In genomic region chr5:60699549-60700346, GRCh38 we compare ENCODE assay signal across 8 cellular contexts. TPM values are rescaled to one million over a fixed set of nuclear protein-coding genes. Genes with fewer than 3 reads are reported as not detected.
DNase-seq lines count a peak whose midpoint lies in the region; ATAC-seq, FAIRE-seq and TF ChIP-seq lines count a peak whose summit lies in the region.

Gene DEPDC1B, minus strand, starts transcription at chr5:60700166. Its CDS starts 73 bp downstream, at chr5:60700093.

- H3K4me3 ChIP-seq in H1 (ENCODE audit: extremely low read depth in 1 of 4, insufficient read depth in 2 of 4, low read depth in 3 of 4, low read length in 4 of 4), result peak within 1 kb of the TSS; percentile 78 to 87 (median 86)

- peak within 1 kb of the TSS; percentile 82 to 88 for H3K4me2 ChIP-seq in H1 (ENCODE audit: insufficient read depth in 1 of 2, low read depth in 2 of 2, low read length in 2 of 2)

- no peaks in the 10 kb centered on the region for H3K79me1 ChIP-seq in H1 (ENCODE audit: low read depth, low read length)

- intact Hi-C loops in Calu3 (cut with micrococcal nuclease; ENCODE audit: unreplicated experiment), result no loop called here

- TF ChIP-seq EP300 in H1 (IDR thresholded peaks at IDR 0.05; ENCODE audit: borderline replicate concordance in 1 of 2, low read depth in 2 of 2, low read length in 2 of 2), result 0 out of 3 replicates have a peak, but pooled peaks of 1 of the 2 experiments have one; percentile 43

- peaks cover 0 to 3% (median 0%) of the 10 kb centered on the region in 4 experiments; a peak in 1 of 8 replicates for H3K36me3 ChIP-seq in H1 (ENCODE audit: control insufficient read depth in 2 of 4, insufficient read depth in 4 of 4, low read length in 3 of 4)

- TF ChIP-seq CTCF in Calu3 (IDR thresholded peaks at IDR 0.05; ENCODE audit: unreplicated experiment), result no peak
- peak; percentile 4 to 47 (median 19); a peak in 3 of 4 replicates for TF ChIP-seq CTCF in H1 (IDR thresholded peaks at IDR 0.05; ENCODE audit: control extremely low read depth in 1 of 3, insufficient read depth in 1 of 3, low read depth in 1 of 3, low read length in 3 of 3)

- peak within 1 kb of the TSS; percentile 71 for H2AK5ac ChIP-seq in H1 (ENCODE audit: low read depth, low read length)

- peaks cover 43% of the 10 kb centered on the region for H3K36me3 Mint-ChIP-seq in Calu3 (ENCODE audit: insufficient read depth, unreplicated experiment)

- no peak within 1 kb of the TSS for H3K23ac ChIP-seq in H1 (ENCODE audit: insufficient read length)

- peak; percentile 94 for DNase-seq in Calu3
- peak; percentile 91 for DNase-seq in HT1080 (ENCODE audit: low read depth)
- DNase-seq in NOMO-1 treated with DMSO at 0.1 percent for 48 hours (lab: John Stamatoyannopoulos, UW; ENCODE audit: unreplicated experiment), result peak; percentile 79
- DNase-seq in activated CD8-positive, alpha-beta memory T cell treated with anti-CD3 and anti-CD28 coated beads for 4 hours (ENCODE audit: low read depth in 2 of 2), result peak; percentile 68 to 72
- peak; percentile 70 to 95 for DNase-seq in H1 (ENCODE audit: low read depth in 1 of 2, low spot score in 2 of 2)
- DNase-seq in mesenteric fat pad (ENCODE audit: low spot score), result peak; percentile 95
- DNase-seq in stimulated activated CD8-positive, alpha-beta memory T cell treated with anti-CD3 and anti-CD28 coated beads, Interleukin-15, amount 100 ng/mL, for 1 hour (ENCODE audit: low read depth), result peak; percentile 59

- no peaks in the 10 kb centered on the region for H3K9me3 ChIP-seq in H1 (ENCODE audit: insufficient read depth in 2 of 2, low read depth in 1 of 2, low read length in 1 of 2)

- peak within 1 kb of the TSS; percentile 88 for H3K4ac ChIP-seq in H1 (replicated peaks; ENCODE audit: insufficient read length, low read depth, low read length)

- POLR2A ChIA-PET in H1 (lab: Charles Lee; ENCODE audit: partially characterized antibody), result interaction anchor here (0.5 to 3.3 kb wide), 33 partner anchors 8 to 404 kb away, joined by 3 to 27 read pairs (median 4); partner anchors contain the start of genes ELOVL7, ERCC8 and NDUFAF2

- peak in 1 of 2 experiments; percentile 0; a peak in 2 of 4 replicates for TF ChIP-seq RAD21 in H1 (IDR thresholded peaks at IDR 0.05 in 1 of 2, conservative IDR thresholded peaks at IDR 0.05 in 1 of 2; ENCODE audit: low read depth in 2 of 2, low read length in 2 of 2)

- H2AFZ ChIP-seq in H1 (ENCODE audit: low read length), result peak within 1 kb of the TSS; percentile 88

- WGBS in H1 (ENCODE audit: extremely low coverage in 1 of 2, insufficient coverage in 1 of 2, insufficient read length in 1 of 2, insufficient replicate concordance in 2 of 2, low coverage in 1 of 2, low lambda C conversion rate in 2 of 2, missing lambda C conversion rate in 1 of 2), 2 experiments, result 1% methylated on average over 72 of the region's 72 CpGs; no CpG with 5 or more reads in 1 of the 2 experiments

- no peaks in the 10 kb centered on the region for H4K20me1 ChIP-seq in H1 (replicated peaks in 1 of 2; ENCODE audit: control insufficient read depth in 1 of 2, insufficient read depth in 2 of 2, low read length in 2 of 2)

- peaks cover 0 to 12% (median 6%) of the 10 kb centered on the region in 4 experiments; a peak in 3 of 7 replicates for H3K4me1 ChIP-seq in H1 (replicated peaks in 1 of 4; ENCODE audit: control insufficient read depth in 3 of 4, insufficient read depth in 4 of 4, low read length in 3 of 4)

- peak within 1 kb of the TSS; percentile 80 for H4K5ac ChIP-seq in H1 (ENCODE audit: insufficient read length, low read depth, low read length)

- H3K27ac ChIP-seq in H1 (ENCODE audit: low read depth, low read length), result peak within 1 kb of the TSS; percentile 97

- peaks cover 4% of the 10 kb centered on the region; the same call in 1 of the 2 replicates for H3K23me2 ChIP-seq in H1 (ENCODE audit: low read depth, low read length)

- TF ChIP-seq POLR2A in H1 (IDR thresholded peaks at IDR 0.05; ENCODE audit: control extremely low read depth in 1 of 2, low read depth in 2 of 2, low read length in 2 of 2), result peak; percentile 94 to 98

- H3K56ac ChIP-seq in H1 (replicated peaks; ENCODE audit: insufficient read length, low read depth, low read length), result peak within 1 kb of the TSS; percentile 98

- peak within 1 kb of the TSS; percentile 93 for H3K18ac ChIP-seq in H1 (ENCODE audit: extremely low read depth, low read length)

- H4K91ac ChIP-seq in H1 (replicated peaks; ENCODE audit: insufficient read length, low read length), result peak within 1 kb of the TSS; percentile 56

- BruUV-seq in Calu3 (replicated peaks; lab: Mats Ljungman, UMichigan), result no TSS peak

- peak within 1 kb of the TSS; percentile 36; the same call in 1 of the 2 replicates for H2BK15ac ChIP-seq in H1 (ENCODE audit: low read length)

- H3K4me1 Mint-ChIP-seq in Calu3 (ENCODE audit: low read depth, unreplicated experiment), result peaks cover 64% of the 10 kb centered on the region

- peaks cover 14 to 44% of the 10 kb centered on the region in 2 experiments for H3K79me2 ChIP-seq in H1 (ENCODE audit: control insufficient read depth in 1 of 2, insufficient read depth in 2 of 2, low read length in 2 of 2)

- peak within 1 kb of the TSS; percentile 98 for H4K8ac ChIP-seq in H1 (ENCODE audit: extremely low read depth, insufficient read depth, low read length)

- H3K27me3 ChIP-seq in H1 (replicated peaks in 1 of 4; ENCODE audit: control insufficient read depth in 3 of 4, extremely low read depth in 1 of 4, insufficient read depth in 3 of 4, low read length in 3 of 4), result no peaks in the 10 kb centered on the region

- no peak within 1 kb of the TSS for H2BK20ac ChIP-seq in H1 (ENCODE audit: low read length)

- H2BK120ac ChIP-seq in H1 (replicated peaks; ENCODE audit: low read depth, low read length), result no peak within 1 kb of the TSS

- peaks cover 2% of the 10 kb centered on the region for H3K9me3 Mint-ChIP-seq in Calu3 (ENCODE audit: low read depth, unreplicated experiment)

- ATAC-seq in GM21367 (IDR thresholded peaks at IDR 0.05; ENCODE audit: unreplicated experiment), result peak; percentile 92

- no peak for FAIRE-seq in H1 (lab: Jason Lieb, UNC)

- peak within 1 kb of the TSS; percentile 95 for H2BK5ac ChIP-seq in H1 (ENCODE audit: low read depth, low read length)

- peak within 1 kb of the TSS; percentile 93 for H3K27ac Mint-ChIP-seq in Calu3 (ENCODE audit: unreplicated experiment)

- no peak within 1 kb of the TSS for H3K14ac ChIP-seq in H1 (ENCODE audit: insufficient read length)

- no peaks in the 10 kb centered on the region for H3K27me3 Mint-ChIP-seq in Calu3 (ENCODE audit: unreplicated experiment)

- peak within 1 kb of the TSS; percentile 94 for H3K4me3 Mint-ChIP-seq in Calu3 (ENCODE audit: low read depth, unreplicated experiment)

- H3K9ac ChIP-seq in H1 (replicated peaks in 1 of 4; ENCODE audit: extremely low read depth in 1 of 4, low read depth in 3 of 4, low read length in 3 of 4), result peak within 1 kb of the TSS; percentile 73 to 98 (median 92)

- peak within 1 kb of the TSS; percentile 86 for H2BK12ac ChIP-seq in H1 (ENCODE audit: low read depth, low read length)

- CTCF ChIA-PET in Calu3 (lab: Charles Lee), result interaction anchor here (0.6 to 2.5 kb wide), 12 partner anchors 9 to 239 kb away, joined by 3 to 16 read pairs (median 5); partner anchors contain the start of gene ELOVL7
- CTCF ChIA-PET in H1 (lab: Charles Lee; ENCODE audit: partially characterized antibody), result interaction anchor here (0.6 to 5.5 kb wide), 23 partner anchors 8 to 433 kb away, joined by 3 to 34 read pairs (median 3); no protein-coding TSS in a partner anchor

TF ChIP-seq in H1, 55 proteins besides CTCF, POLR2A, EP300 and RAD21 (continues in another document):
- TF ChIP-seq EZH2 (IDR thresholded peaks at IDR 0.05; ENCODE audit: low read depth, low read length, severe bottlenecking), result no peak
- TF ChIP-seq POU5F1 (IDR thresholded peaks at IDR 0.05; ENCODE audit: low read depth, low read length), result no peak
- peak; percentile 93 for TF ChIP-seq TAF1 (IDR thresholded peaks at IDR 0.05; ENCODE audit: low read depth, low read length)
- TF ChIP-seq YY1 (IDR thresholded peaks at IDR 0.05; ENCODE audit: low read depth, low read length), result 0 out of 2 replicates have a peak, but pooled peaks have one; percentile 20
- TF ChIP-seq JUN (IDR thresholded peaks at IDR 0.05; ENCODE audit: low read depth, low read length), result no peak
- peak; percentile 66 for TF ChIP-seq RBBP5 (IDR thresholded peaks at IDR 0.05; ENCODE audit: borderline replicate concordance, low read depth, low read length)
- TF ChIP-seq MAFK (IDR thresholded peaks at IDR 0.05; ENCODE audit: low read depth, low read length), result no peak
- no peak for TF ChIP-seq FOSL1 (IDR thresholded peaks at IDR 0.05; ENCODE audit: insufficient read depth, low read depth, low read length)
- no peak for TF ChIP-seq CBX5 (IDR thresholded peaks at IDR 0.05; ENCODE audit: low read depth, low read length)
- no peak for TF ChIP-seq BACH1 (IDR thresholded peaks at IDR 0.05; ENCODE audit: low read length)
- TF ChIP-seq POLR2AphosphoS5 (IDR thresholded peaks at IDR 0.05; ENCODE audit: low read depth, low read length), result peak; percentile 90
- no peak for TF ChIP-seq SAP30 (IDR thresholded peaks at IDR 0.05; ENCODE audit: insufficient read depth, insufficient replicate concordance, low read length)
- TF ChIP-seq SUZ12 (IDR thresholded peaks at IDR 0.05; ENCODE audit: low read length), result no peak
- no peak for TF ChIP-seq BRCA1 (IDR thresholded peaks at IDR 0.05; ENCODE audit: low read depth, low read length)
- TF ChIP-seq EGR1 (IDR thresholded peaks at IDR 0.05; ENCODE audit: borderline replicate concordance, low read depth, low read length), result no peak
- TF ChIP-seq CREB1 (IDR thresholded peaks at IDR 0.05), result peak; percentile 96
- TF ChIP-seq BCL11A (IDR thresholded peaks at IDR 0.05; ENCODE audit: low read depth in 2 of 2, low read length in 2 of 2), result no peak
- TF ChIP-seq RXRA (IDR thresholded peaks at IDR 0.05; ENCODE audit: insufficient read depth, low read depth, low read length), result no peak

RNA-seq across cellular contexts. Expression of gene DEPDC1B, which starts in this region (rescaled TPM):
- total RNA-seq in Calu3 (2022) (63.1 and 80.7 TPM in 2 replicates), mesenteric fat pad (0.35 TPM)
- total RNA-seq in HT1080 (2014; rRNA removed; shearing (Covaris generic)), result 24.9 and 25.4 TPM in 2 replicates
- polyA plus RNA-seq in HT1080 (2015; cell fraction: cytosol; rRNA removed), result 30.4 and 31.8 TPM in 2 replicates
- polyA plus RNA-seq in HT1080 (2015; cell fraction: nucleus; rRNA removed), result 21.7 and 23.2 TPM in 2 replicates
- total RNA-seq in H1 (2021; fragmentation: NEBNext Ultra II Directional; extraction: Animal tissue kit (Norgen Biotek cat#: 25700)), result 64.9 and 67.4 TPM in 2 replicates
- 24.6 and 30.8 TPM in 2 replicates for polyA plus RNA-seq in H1 (2011; rRNA removed)
- 40.1 TPM for polyA plus RNA-seq in H1 (2011; cell fraction: cytosol; rRNA removed)
- 39.1 TPM for polyA plus RNA-seq in H1 (2011; cell fraction: nucleus; rRNA removed)
- 31.1 to 64.6 TPM (median 41.7 TPM) in 4 replicates for polyA plus RNA-seq in H1 (2012, experiment 1 of 2)
- polyA plus RNA-seq in H1 (2012, experiment 2 of 2), result 5.4 TPM
- 38.5 TPM for polyA plus RNA-seq in H1 (2013, experiment 1 of 2)
- 39.2 TPM for polyA plus RNA-seq in H1 (2013, experiment 2 of 2)
- polyA minus RNA-seq in H1 (2011; rRNA and poly(A)+ RNA removed), result 48.4 and 58.5 TPM in 2 replicates
- 33.1 TPM for polyA minus RNA-seq in H1 (2011; cell fraction: cytosol; rRNA and poly(A)+ RNA removed)
- polyA minus RNA-seq in H1 (2011; cell fraction: nucleus; rRNA and poly(A)+ RNA removed), result 77.2 TPM

Comparison
In these comparisons a context has a peak if more than half of its experiments do, and no peak if none do; other contexts are left out.
1. Peak in every context shown above with its lines: DNase-seq, ATAC-seq, H3K4me3 ChIP-seq and H3K27ac ChIP-seq.
2. RNA of gene DEPDC1B (total RNA-seq): 64.9 to 67.4 TPM in H1, 63.1 to 80.7 TPM in Calu3 and 24.9 to 25.4 TPM in HT1080; 0.35 TPM in mesenteric fat pad (single experiment); every median in the first group is over 10 times any median in the second.
3. Peak in DNase-seq in mesenteric fat pad; RNA of the gene not detected or under 1 TPM.